Comparison of ENCODE assay signal across 6 cellular contexts in the genomic region with DNA sequence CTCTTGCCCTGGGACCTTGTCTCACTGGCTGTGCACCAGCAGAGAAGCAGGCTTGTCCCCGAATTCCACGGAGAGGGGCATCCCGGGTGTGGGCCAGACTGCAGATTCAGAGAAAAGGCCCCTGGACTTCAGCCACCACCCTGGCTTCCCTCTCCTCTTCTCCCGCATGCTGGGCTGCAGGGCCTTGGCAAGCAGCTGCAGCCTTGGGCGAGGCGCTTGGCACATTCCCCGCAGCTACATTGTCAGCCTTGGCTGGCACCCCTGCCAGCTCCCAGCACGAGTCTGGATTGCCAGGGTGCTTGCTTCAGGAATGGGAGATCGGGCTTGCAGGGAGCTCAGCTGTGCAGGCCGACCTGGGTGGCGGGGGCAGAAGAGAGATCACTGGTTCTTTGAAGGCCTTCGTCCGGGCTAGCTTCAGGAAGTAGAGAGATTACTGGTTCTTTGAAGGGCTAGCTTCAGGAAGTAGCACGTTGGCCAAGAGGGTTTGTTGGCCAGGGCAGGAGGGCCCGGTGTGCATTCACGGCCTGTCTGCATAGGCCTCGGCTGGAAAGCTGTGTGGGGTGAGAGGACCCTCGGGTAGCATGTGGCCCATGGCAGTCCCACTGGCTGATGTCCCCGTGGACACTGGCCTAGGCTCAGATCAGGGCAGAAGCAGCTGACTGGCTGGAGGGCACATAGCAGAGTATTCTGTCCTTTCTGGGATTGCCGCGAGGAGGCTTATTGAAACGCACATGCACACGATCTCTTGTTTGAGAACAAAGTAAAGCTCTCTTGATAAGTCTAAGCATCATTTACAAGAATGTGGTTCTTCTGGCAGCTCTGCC. TPM values are rescaled to one million over a fixed set of nuclear protein-coding genes. Genes with fewer than 3 reads are reported as not detected.
DNase-seq lines count a peak whose midpoint lies in the region; ATAC-seq and TF ChIP-seq lines count a peak whose summit lies in the region.

No MANE protein-coding gene starts in this region.

- H3K4me2 ChIP-seq in osteoblast (ENCODE audit: insufficient read depth, low read length) = peak overlapping the region; percentile 64

- peaks cover 2% of the 10 kb centered on the region for H3K9me3 Mint-ChIP-seq in activated naive CD4-positive, alpha-beta T cell treated with anti-CD3 and anti-CD28 coated beads for 36 hours
- peaks cover 14% of the 10 kb centered on the region for H3K9me3 Mint-ChIP-seq in chondrocyte (ENCODE audit: low read depth)

- H3K4me3 Mint-ChIP-seq in activated naive CD4-positive, alpha-beta T cell treated with anti-CD3 and anti-CD28 coated beads for 36 hours = peak overlapping the region; percentile 32
- H3K4me3 Mint-ChIP-seq in chondrocyte (ENCODE audit: unreplicated experiment) = peak overlapping the region; percentile 63

- CTCF ChIA-PET in activated naive CD4-positive, alpha-beta T cell treated with anti-CD3 and anti-CD28 coated beads for 36 hours (lab: Charles Lee) = no interaction called here

- H3K27me3 ChIP-seq in osteoblast (ENCODE audit: insufficient read depth, low read length) = no peaks in the 10 kb centered on the region

- H3K27me3 Mint-ChIP-seq in activated naive CD4-positive, alpha-beta T cell treated with anti-CD3 and anti-CD28 coated beads for 36 hours (ENCODE audit: low read depth) = no peaks in the 10 kb centered on the region
- no peaks in the 10 kb centered on the region for H3K27me3 Mint-ChIP-seq in chondrocyte (ENCODE audit: low read depth)

- no peak overlapping the region for H3K27ac Mint-ChIP-seq in activated naive CD4-positive, alpha-beta T cell treated with anti-CD3 and anti-CD28 coated beads for 36 hours
- peak overlapping the region; percentile 87 for H3K27ac Mint-ChIP-seq in chondrocyte (ENCODE audit: unreplicated experiment)

- H3K4me3 ChIP-seq in osteoblast (ENCODE audit: insufficient read depth, low read length) = peak overlapping the region; percentile 51

- H2AFZ ChIP-seq in osteoblast (ENCODE audit: low read length) = no peak overlapping the region

- no peak for ATAC-seq in GM18870 (IDR thresholded peaks at IDR 0.05; ENCODE audit: unreplicated experiment)

- H4K20me1 ChIP-seq in osteoblast (ENCODE audit: insufficient read depth, low read length) = peaks cover 6% of the 10 kb centered on the region

- no peaks in the 10 kb centered on the region for H3K36me3 ChIP-seq in osteoblast (ENCODE audit: insufficient read depth, low read length)

- peaks cover 23% of the 10 kb centered on the region for H3K79me2 ChIP-seq in osteoblast (ENCODE audit: insufficient read depth, low read length)

- H3K4me1 Mint-ChIP-seq in activated naive CD4-positive, alpha-beta T cell treated with anti-CD3 and anti-CD28 coated beads for 36 hours (ENCODE audit: low read depth) = peaks cover 34% of the 10 kb centered on the region
- H3K4me1 Mint-ChIP-seq in chondrocyte (ENCODE audit: low read depth) = peaks cover 29% of the 10 kb centered on the region

- DNase-seq in activated naive CD4-positive, alpha-beta T cell treated with anti-CD3 and anti-CD28 coated beads for 36 hours = no peak
- DNase-seq in activated naive CD4-positive, alpha-beta T cell treated with anti-CD3 and anti-CD28 coated beads, Interleukin-2, amount 50 U/mL, for 16 hours = no peak
- DNase-seq in chondrocyte (ENCODE audit: low spot score) = peak; percentile 73
- DNase-seq in osteoblast (ENCODE audit: insufficient read length, low spot score, missing footprints) = peak; percentile 92
- no peak for DNase-seq in activated gamma-delta T cell treated with Interleukin-2 at 50 U/mL for 16 hours

- peaks cover 3% of the 10 kb centered on the region for H3K9me3 ChIP-seq in osteoblast (ENCODE audit: low read depth, low read length)

- peak overlapping the region; percentile 41 for H3K27ac ChIP-seq in osteoblast (ENCODE audit: low read depth, low read length)

- H3K36me3 Mint-ChIP-seq in activated naive CD4-positive, alpha-beta T cell treated with anti-CD3 and anti-CD28 coated beads for 36 hours (ENCODE audit: low read depth) = peaks cover 6% of the 10 kb centered on the region
- peaks cover 12% of the 10 kb centered on the region for H3K36me3 Mint-ChIP-seq in chondrocyte (ENCODE audit: low read depth)

- TF ChIP-seq CTCF in chondrocyte (IDR thresholded peaks at IDR 0.05) = no peak
- no peak for TF ChIP-seq CTCF in osteoblast (IDR thresholded peaks at IDR 0.05; ENCODE audit: extremely low read depth, low read depth, low read length)

- peaks cover 22% of the 10 kb centered on the region for H3K4me1 ChIP-seq in osteoblast (ENCODE audit: insufficient read depth, low read length)

- intact Hi-C loops in activated naive CD4-positive, alpha-beta T cell treated with anti-CD3 and anti-CD28 coated beads for 36 hours (cut with micrococcal nuclease) = loop anchor here (5.0 kb wide), 1 partner anchor 370 kb away; a partner anchor contains a TSS

RNA-seq across cellular contexts. Expression of a gene that starts 2.7 kb away (rescaled TPM):
- 1 to 10 TPM; 2.5 to 3.4 TPM for total RNA-seq in activated naive CD4-positive, alpha-beta T cell treated with anti-CD3 and anti-CD28 coated beads for 36 hours
- total RNA-seq in chondrocyte (19.0 to 25.4 TPM (median 20.3 TPM) in 3 replicates), osteoblast (14.1 and 16.3 TPM in 2 replicates)

RNA-seq across cellular contexts. Expression of a gene that starts 3.1 kb away (rescaled TPM):
- total RNA-seq in activated naive CD4-positive, alpha-beta T cell treated with anti-CD3 and anti-CD28 coated beads for 36 hours = 10 to 100 TPM; 69.5 to 71.2 TPM
- 144 to 153 TPM (median 147 TPM) in 3 replicates for total RNA-seq in chondrocyte
- total RNA-seq in osteoblast = 114 and 118 TPM in 2 replicates

RNA-seq across cellular contexts. Expression of a gene that starts 36.7 kb away (rescaled TPM):
- under 1 TPM; 0.05 to 0.44 TPM for total RNA-seq in activated naive CD4-positive, alpha-beta T cell treated with anti-CD3 and anti-CD28 coated beads for 36 hours
- total RNA-seq in chondrocyte (8.5 to 36.3 TPM (median 34.8 TPM) in 3 replicates), osteoblast (2.7 and 4.3 TPM in 2 replicates)

RNA-seq across cellular contexts. Expression of a gene that starts 39.6 kb away (rescaled TPM):
- total RNA-seq in activated naive CD4-positive, alpha-beta T cell treated with anti-CD3 and anti-CD28 coated beads for 36 hours = under 1 TPM; 0.32 to 0.41 TPM
- 47.6 to 71.1 TPM (median 70.6 TPM) in 3 replicates for total RNA-seq in chondrocyte
- total RNA-seq in osteoblast = 15.3 and 19.5 TPM in 2 replicates

RNA-seq across cellular contexts. Expression of a gene that starts 53.5 kb away (rescaled TPM):
- total RNA-seq in activated naive CD4-positive, alpha-beta T cell treated with anti-CD3 and anti-CD28 coated beads for 36 hours = not detected
- total RNA-seq in chondrocyte (0.18 to 0.50 TPM in 2 of 3 replicates, not detected in the other), osteoblast (0.36 TPM in 1 of 2 replicates, not detected in the other)

Comparison
In these comparisons a context has a peak if more than half of its experiments do, and no peak if none do; other contexts are left out.
1. DNase-seq: peak in chondrocyte (single experiment) and osteoblast (single experiment); none in activated naive CD4-positive, alpha-beta T cell treated with anti-CD3 and anti-CD28 coated beads for 36 hours (single experiment), activated naive CD4-positive, alpha-beta T cell treated with anti-CD3 and anti-CD28 coated beads, Interleukin-2, amount 50 U/mL, for 16 hours (single experiment) and activated gamma-delta T cell treated with Interleukin-2 at 50 U/mL for 16 hours (single experiment).